In the genomic region with DNA sequence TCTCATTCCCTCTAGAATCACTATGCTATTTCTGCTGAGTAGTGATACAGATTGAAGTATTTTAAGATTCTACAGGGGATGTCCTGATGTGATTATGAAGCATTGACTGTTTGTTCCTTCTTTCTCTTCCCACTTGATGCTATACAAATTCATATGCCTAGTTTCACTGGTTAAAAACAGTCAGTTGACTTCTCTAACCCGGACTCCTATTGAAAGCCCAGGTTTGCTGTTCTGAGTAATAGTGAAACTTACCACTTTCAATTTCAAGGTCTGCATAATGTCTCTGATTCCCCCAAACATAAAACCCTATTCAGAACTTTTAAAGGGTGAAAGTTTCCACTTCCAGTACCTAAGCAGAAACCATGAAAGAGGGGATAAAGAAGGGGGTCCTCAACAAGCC, we compare ENCODE assay signal across 11 cellular contexts.
A peak's percentile ranks its signal among the peaks of the same experiment; 100 is the strongest.
DNase-seq lines count a peak whose midpoint lies in the region; ATAC-seq, FAIRE-seq and TF ChIP-seq lines count a peak whose summit lies in the region.
"Had no signal": no experiment of that assay in that cellular context is flagged by ENCODE, and none has a peak within 500 bp of the region (broad histone marks: within the 10 kb centered on the region; RNA-seq: fewer than 3 reads in every experiment).

No MANE protein-coding gene starts in this region.

- no peaks in the 10 kb centered on the region for H3K9me3 ChIP-seq in gastroesophageal sphincter
- H3K9me3 ChIP-seq: SK-N-SH had no signal

- WGBS in gastroesophageal sphincter (ENCODE audit: low coverage in 1 of 2), 2 donors: 0 to 39% methylated on average over 1 of the region's 1 CpG

- H3K36me3 ChIP-seq in gastroesophageal sphincter: no peaks in the 10 kb centered on the region

- no peak for TF ChIP-seq CTCF in gastroesophageal sphincter (IDR thresholded peaks at IDR 0.05)

- TF ChIP-seq POLR2A in GM12892 (IDR thresholded peaks at IDR 0.05; ENCODE audit: low read depth, low read length) (no peak), gastroesophageal sphincter (IDR thresholded peaks at IDR 0.05) (no peak)

- H3K27ac ChIP-seq in gastroesophageal sphincter: no peak overlapping the region
- H3K27ac ChIP-seq: epithelial cell of prostate had no signal

- no peaks in the 10 kb centered on the region for H3K4me1 ChIP-seq in gastroesophageal sphincter

- peak; percentile 92 for ATAC-seq in GM19397 (IDR thresholded peaks at IDR 0.05; ENCODE audit: unreplicated experiment)
- peak; percentile 98 for ATAC-seq in HG02852 (IDR thresholded peaks at IDR 0.05; ENCODE audit: unreplicated experiment)
- peak; percentile 92 for ATAC-seq in HG03558 (IDR thresholded peaks at IDR 0.05; ENCODE audit: extremely low read depth, unreplicated experiment)
- no peak for ATAC-seq in gastroesophageal sphincter

- TF ChIP-seq EP300 in gastroesophageal sphincter (IDR thresholded peaks at IDR 0.05): no peak

- no peak overlapping the region for H3K4me3 ChIP-seq in gastroesophageal sphincter

- no peaks in the 10 kb centered on the region for H3K27me3 ChIP-seq in gastroesophageal sphincter

- FAIRE-seq in GM12892 (lab: Jason Lieb, UNC): peak; percentile 64

- DNase-seq in GM12892 (ENCODE audit: insufficient read length) (no peak), SK-N-DZ (ENCODE audit: low spot score) (no peak), NCI-H526 treated with DMSO at 0.1 percent for 48 hours (lab: John Stamatoyannopoulos, UW) (no peak), NCI-H2107 (lab: John Stamatoyannopoulos, UW) (no peak)
- DNase-seq: amniotic stem cell, SK-N-SH had no signal
